In genomic region chr16:30875881-30876791, GRCh38 we compare ENCODE assay signal across 8 cellular contexts. TPM values are rescaled to one million over a fixed set of nuclear protein-coding genes. Genes with fewer than 3 reads are reported as not detected.
DNase-seq lines count a peak whose midpoint lies in the region; ATAC-seq and TF ChIP-seq lines count a peak whose summit lies in the region.

No MANE protein-coding gene starts in this region.

- H2AFZ ChIP-seq in osteoblast (ENCODE audit: low read length) = peak overlapping the region; percentile 82

- peak overlapping the region; percentile 63 to 98 (median 94) for H3K27ac ChIP-seq in heart right ventricle
- H3K27ac ChIP-seq in VCaP = peak overlapping the region; percentile 80
- H3K27ac ChIP-seq in osteoblast (ENCODE audit: low read depth, low read length) = peak overlapping the region; percentile 88

- H3K4me3 ChIP-seq in heart right ventricle = peak overlapping the region; percentile 48 to 91 (median 82)
- peak overlapping the region; percentile 72 for H3K4me3 ChIP-seq in epithelial cell of proximal tubule (ENCODE audit: low read depth, low read length)
- peak overlapping the region; percentile 97 for H3K4me3 ChIP-seq in osteoblast (ENCODE audit: insufficient read depth, low read length)

- H3K9me3 ChIP-seq in heart right ventricle = no peaks in the 10 kb centered on the region
- no peaks in the 10 kb centered on the region for H3K9me3 ChIP-seq in osteoblast (ENCODE audit: low read depth, low read length)

- no peak for TF ChIP-seq RAD21 in Ishikawa (IDR thresholded peaks at IDR 0.05; ENCODE audit: low read depth)

- H3K27me3 ChIP-seq in heart right ventricle (no peaks in the 10 kb centered on the region), osteoblast (ENCODE audit: insufficient read depth, low read length) (no peaks in the 10 kb centered on the region)

- ATAC-seq in heart right ventricle = peak in 4 of 8 donors; percentile 1 to 8 (median 2)
- no peak for ATAC-seq in GM21381 (IDR thresholded peaks at IDR 0.05; ENCODE audit: unreplicated experiment)

- H4K20me1 ChIP-seq in osteoblast (ENCODE audit: insufficient read depth, low read length) = no peaks in the 10 kb centered on the region

- 11 to 13% methylated on average over 11 of the region's 11 CpGs for WGBS in heart right ventricle, 2 donors

- intact Hi-C loops in heart right ventricle (cut with DNase I) = loop anchor here in 3 of 10 donors (2.0 to 10.0 kb wide), 3 partner anchors 21 to 71 kb away; partner anchors contain the start of genes CTF1 (in 2 of the 3) and FBXL19 (in 1 of the 3)
- intact Hi-C loops in cardiac septum (cut with DNase I) = no loop called here

- TF ChIP-seq CTCF in heart right ventricle (IDR thresholded peaks at IDR 0.05) (no peak), VCaP (conservative IDR thresholded peaks at IDR 0.05) (no peak), epithelial cell of proximal tubule (conservative IDR thresholded peaks at IDR 0.05; ENCODE audit: low read depth, low read length) (no peak), osteoblast (IDR thresholded peaks at IDR 0.05; ENCODE audit: extremely low read depth, low read depth, low read length) (no peak)

- DNase-seq in heart right ventricle (no peak), cardiac septum (ENCODE audit: low spot score) (no peak), epithelial cell of proximal tubule (ENCODE audit: low read depth) (no peak), osteoblast (ENCODE audit: insufficient read length, low spot score, missing footprints) (peak; percentile 86), NCI-H1105 treated with DMSO at 0.1 percent for 48 hours (lab: John Stamatoyannopoulos, UW) (no peak)

- H3K36me3 ChIP-seq in heart right ventricle (peaks cover 0 to 45% (median 7%) of the 10 kb centered on the region in 9 donors), osteoblast (ENCODE audit: insufficient read depth, low read length) (peaks cover 10% of the 10 kb centered on the region)

- peaks cover 26% of the 10 kb centered on the region for H3K79me2 ChIP-seq in osteoblast (ENCODE audit: insufficient read depth, low read length)

- TF ChIP-seq EP300 in Ishikawa (IDR thresholded peaks at IDR 0.05; ENCODE audit: borderline replicate concordance) = no peak

- H3K4me1 ChIP-seq in heart right ventricle = peaks cover 9 to 39% (median 24%) of the 10 kb centered on the region in 9 donors
- H3K4me1 ChIP-seq in osteoblast (ENCODE audit: insufficient read depth, low read length) = peaks cover 20% of the 10 kb centered on the region

- H3K4me2 ChIP-seq in osteoblast (ENCODE audit: insufficient read depth, low read length) = peak overlapping the region; percentile 87

TF ChIP-seq in Ishikawa, 13 proteins besides CTCF, POLR2A, EP300 and RAD21:
- no peak for TF ChIP-seq CREB1 (IDR thresholded peaks at IDR 0.05; ENCODE audit: low read depth)
- no peak for TF ChIP-seq TEAD4 (IDR thresholded peaks at IDR 0.05)
- no peak for TF ChIP-seq CEBPB (IDR thresholded peaks at IDR 0.05)
- peak; percentile 48; the same call in 1 of the 2 replicates for TF ChIP-seq YY1 (IDR thresholded peaks at IDR 0.05; ENCODE audit: low read depth)
- no peak for TF ChIP-seq ZBTB7A (IDR thresholded peaks at IDR 0.05; ENCODE audit: low read depth)

RNA-seq across cellular contexts. Expression of gene BCL7C, which starts 17.7 kb away (rescaled TPM):
- total RNA-seq in heart right ventricle (10 to 100 TPM; 24.2 to 31.3 (median 27.0) TPM), cardiac septum (27.6 TPM), epithelial cell of proximal tubule (57.6 and 79.1 TPM in 2 replicates), osteoblast (33.3 and 36.2 TPM in 2 replicates)
- polyA plus RNA-seq in heart right ventricle = 10 to 100 TPM; 30.5 to 68.8 TPM

RNA-seq across cellular contexts. Expression of gene CTF1, which starts 20.3 kb away (rescaled TPM):
- total RNA-seq in heart right ventricle = 10 to 100 TPM in 9 of 10 donors, 1 to 10 TPM in 1; 8.6 to 28.2 (median 19.9) TPM
- polyA plus RNA-seq in heart right ventricle = 10 to 100 TPM in 1 of 2 donors, 1 to 10 TPM in 1; 6.5 to 10.4 TPM
- total RNA-seq in cardiac septum = 17.7 TPM
- 0.87 and 4.3 TPM in 2 replicates for total RNA-seq in epithelial cell of proximal tubule
- total RNA-seq in osteoblast = 2.9 and 3.3 TPM in 2 replicates

RNA-seq across cellular contexts. Expression of gene FBXL19, which starts 47.2 kb away (rescaled TPM):
- total RNA-seq in heart right ventricle (1 to 10 TPM; 4.1 to 8.7 (median 5.8) TPM), cardiac septum (8.0 TPM), epithelial cell of proximal tubule (35.6 and 65.3 TPM in 2 replicates), osteoblast (12.7 and 14.5 TPM in 2 replicates)
- polyA plus RNA-seq in heart right ventricle = 10 to 100 TPM in 1 of 2 donors, 1 to 10 TPM in 1; 5.4 to 14.1 TPM
